Comparison of ENCODE assay signal across 10 cellular contexts in the genomic region with DNA sequence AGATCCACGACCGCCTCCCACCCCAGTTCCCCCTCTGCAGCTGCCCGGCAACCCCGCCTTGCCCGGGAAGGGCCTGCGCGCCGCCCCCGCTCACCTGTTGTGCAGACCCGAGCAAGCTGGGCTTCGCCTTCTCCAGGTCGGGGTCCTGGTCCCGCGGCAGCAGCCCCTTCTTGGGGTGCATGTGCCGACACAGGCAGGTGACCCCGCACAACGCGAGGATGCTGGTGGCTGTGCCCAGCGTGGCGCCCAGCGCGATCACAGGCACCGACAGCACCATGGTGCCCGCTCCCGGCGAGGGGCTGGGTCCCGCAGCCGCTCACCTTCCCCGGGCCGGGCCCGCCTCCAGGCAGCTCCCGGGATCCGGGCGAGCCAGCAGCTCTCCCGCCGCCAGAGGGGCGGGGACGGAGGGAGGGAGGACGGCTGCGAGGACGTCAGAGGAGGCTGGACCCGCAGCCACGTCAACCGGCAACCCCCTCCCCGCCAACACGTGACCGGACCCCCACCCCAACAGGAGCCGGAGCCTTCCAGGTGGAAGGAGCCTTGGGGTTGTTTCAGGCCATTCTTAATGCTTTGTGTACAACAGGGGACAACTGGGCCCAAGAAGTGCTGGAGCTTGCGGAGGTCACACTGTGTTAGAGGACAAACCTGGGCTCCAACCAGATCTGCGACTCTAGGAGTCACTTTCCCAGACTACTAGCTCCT. TPM values are rescaled to one million over a fixed set of nuclear protein-coding genes. Genes with fewer than 3 reads are reported as not detected.
DNase-seq lines count a peak whose midpoint lies in the region; ATAC-seq and TF ChIP-seq lines count a peak whose summit lies in the region.
"Had no signal": no experiment of that assay in that cellular context is flagged by ENCODE, and none has a peak within 500 bp of the region (broad histone marks: within the 10 kb centered on the region; RNA-seq: fewer than 3 reads in every experiment).

A gene with protein sequence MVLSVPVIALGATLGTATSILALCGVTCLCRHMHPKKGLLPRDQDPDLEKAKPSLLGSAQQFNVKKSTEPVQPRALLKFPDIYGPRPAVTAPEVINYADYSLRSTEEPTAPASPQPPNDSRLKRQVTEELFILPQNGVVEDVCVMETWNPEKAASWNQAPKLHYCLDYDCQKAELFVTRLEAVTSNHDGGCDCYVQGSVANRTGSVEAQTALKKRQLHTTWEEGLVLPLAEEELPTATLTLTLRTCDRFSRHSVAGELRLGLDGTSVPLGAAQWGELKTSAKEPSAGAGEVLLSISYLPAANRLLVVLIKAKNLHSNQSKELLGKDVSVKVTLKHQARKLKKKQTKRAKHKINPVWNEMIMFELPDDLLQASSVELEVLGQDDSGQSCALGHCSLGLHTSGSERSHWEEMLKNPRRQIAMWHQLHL (minus strand): TSS at position 411 of the 702 bp plus-strand sequence. CDS start 134 bp downstream, at position 277.

- peaks cover 84% of the 10 kb centered on the region for H3K27me3 ChIP-seq in foreskin keratinocyte

- H3K4me1 Mint-ChIP-seq in neural crest cell: peaks cover 9% of the 10 kb centered on the region
- H3K4me1 Mint-ChIP-seq in activated T-cell treated with anti-CD3 and anti-CD28 coated beads, Interleukin-2, amount 50 U/mL, for 24 hours (ENCODE audit: low read depth): peaks cover 2% of the 10 kb centered on the region
- H3K4me1 Mint-ChIP-seq: immature natural killer cell had no signal

- peaks cover 87% of the 10 kb centered on the region for H3K27me3 Mint-ChIP-seq in neural crest cell (ENCODE audit: low read depth)
- H3K27me3 Mint-ChIP-seq in activated T-cell treated with anti-CD3 and anti-CD28 coated beads, Interleukin-2, amount 50 U/mL, for 24 hours: peaks cover 77% of the 10 kb centered on the region

- H3K9me3 Mint-ChIP-seq in neural crest cell: no peaks in the 10 kb centered on the region
- H3K9me3 Mint-ChIP-seq in activated T-cell treated with anti-CD3 and anti-CD28 coated beads, Interleukin-2, amount 50 U/mL, for 24 hours: no peaks in the 10 kb centered on the region
- H3K9me3 Mint-ChIP-seq: immature natural killer cell had no signal

- H3K4me1 ChIP-seq in foreskin keratinocyte: no peaks in the 10 kb centered on the region

- DNase-seq in DMS153 treated with DMSO at 0.1 percent for 48 hours (lab: John Stamatoyannopoulos, UW; ENCODE audit: unreplicated experiment) (peak; percentile 54), NCI-H2227 treated with DMSO at 0.1 percent for 48 hours (lab: John Stamatoyannopoulos, UW) (peak; percentile 70), foreskin keratinocyte (no peak), neural crest cell (ENCODE audit: low read depth, low spot score) (peak; percentile 28), A172 (ENCODE audit: low spot score) (no peak)
- DNase-seq in activated T-cell treated with anti-CD3 and anti-CD28 coated beads, Interleukin-2, amount 50 U/mL, for 24 hours: no peak
- DNase-seq: EL, immature natural killer cell had no signal

- H3K4me3 Mint-ChIP-seq in neural crest cell: peak within 1 kb of the TSS; percentile 65
- H3K4me3 Mint-ChIP-seq in activated T-cell treated with anti-CD3 and anti-CD28 coated beads, Interleukin-2, amount 50 U/mL, for 24 hours: no peak within 1 kb of the TSS
- H3K4me3 Mint-ChIP-seq: immature natural killer cell had no signal

- ATAC-seq in foreskin keratinocyte (peak; percentile 16), GM19397 (IDR thresholded peaks at IDR 0.05; ENCODE audit: unreplicated experiment) (no peak), GM19023 (IDR thresholded peaks at IDR 0.05; ENCODE audit: unreplicated experiment) (no peak)

- no peak within 1 kb of the TSS for H3K27ac ChIP-seq in foreskin keratinocyte

- no peak for TF ChIP-seq CTCF in foreskin keratinocyte (conservative IDR thresholded peaks at IDR 0.05)
- TF ChIP-seq CTCF in neural crest cell (conservative IDR thresholded peaks at IDR 0.05): no peak

- H3K36me3 Mint-ChIP-seq in neural crest cell (ENCODE audit: low read depth): no peaks in the 10 kb centered on the region
- no peaks in the 10 kb centered on the region for H3K36me3 Mint-ChIP-seq in activated T-cell treated with anti-CD3 and anti-CD28 coated beads, Interleukin-2, amount 50 U/mL, for 24 hours (ENCODE audit: low read depth)
- H3K36me3 Mint-ChIP-seq: immature natural killer cell had no signal

- H3K27ac Mint-ChIP-seq in neural crest cell (ENCODE audit: unreplicated experiment): no peak within 1 kb of the TSS
- H3K27ac Mint-ChIP-seq in activated T-cell treated with anti-CD3 and anti-CD28 coated beads, Interleukin-2, amount 50 U/mL, for 24 hours: no peak within 1 kb of the TSS
- H3K27ac Mint-ChIP-seq: immature natural killer cell had no signal

RNA-seq across cellular contexts. Expression of the gene that starts here (rescaled TPM):
- not detected in 2 replicates for total RNA-seq in foreskin keratinocyte
- not detected in 2 replicates for polyA plus RNA-seq in foreskin keratinocyte
- total RNA-seq in neural crest cell: 1.7 TPM in 2 replicates
- 0.19 TPM in 1 of 2 replicates, not detected in the other for total RNA-seq in A172 (2014; rRNA removed; shearing (Covaris generic))
- polyA plus RNA-seq: immature natural killer cell had no signal

Comparison
In these comparisons a context has a peak if more than half of its experiments do, and no peak if none do; other contexts are left out.
1. Peak in ATAC-seq in foreskin keratinocyte; RNA of the gene not detected or under 1 TPM.
2. DNase-seq: peak in DMS153 treated with DMSO at 0.1 percent for 48 hours (single experiment), NCI-H2227 treated with DMSO at 0.1 percent for 48 hours (single experiment) and neural crest cell (single experiment); none in foreskin keratinocyte (0 of 2), A172 (single experiment) and activated T-cell treated with anti-CD3 and anti-CD28 coated beads, Interleukin-2, amount 50 U/mL, for 24 hours (single experiment).